1 cellular context compared by ENCODE assay signal in genomic region chr1:165630629-165631402, GRCh38.
TF ChIP-seq lines count a peak whose summit lies in the region.

Gene MGST3 (plus strand): TSS chr1:165631234. CDS start chr1:165649848, 18,614 bp downstream.

TF ChIP-seq in K562, 482 proteins besides CTCF, POLR2A, EP300 and RAD21 (continued from another document and continues in another):
- no peak for TF ChIP-seq ZNF609 (CRISPR knock-in tag; IDR thresholded peaks at IDR 0.05; ENCODE audit: borderline replicate concordance)
- peak; percentile 65 for TF ChIP-seq NFRKB (IDR thresholded peaks at IDR 0.05; ENCODE audit: low read depth)
- TF ChIP-seq MAFF (IDR thresholded peaks at IDR 0.05; ENCODE audit: low read length) = peak; percentile 28; the same call in 1 of the 2 replicates
- peak; percentile 68; the same call in 1 of the 2 replicates for TF ChIP-seq TARDBP (IDR thresholded peaks at IDR 0.05)
- TF ChIP-seq E2F6 (IDR thresholded peaks at IDR 0.05; ENCODE audit: borderline replicate concordance in 1 of 2, extremely low read depth in 1 of 2, insufficient read depth in 1 of 2, insufficient read length in 1 of 2, low read depth in 1 of 2, low read length in 1 of 2, poor library complexity in 1 of 2, severe bottlenecking in 1 of 2) = peak; percentile 68 to 91
- no peak for TF ChIP-seq ETV5 (CRISPR knock-in tag; IDR thresholded peaks at IDR 0.05; ENCODE audit: low read depth)
- peak; percentile 51 for TF ChIP-seq SAP30 (IDR thresholded peaks at IDR 0.05; ENCODE audit: borderline replicate concordance, insufficient read depth, low read depth, low read length, poor library complexity, severe bottlenecking)
- peak; percentile 95 for TF ChIP-seq ZFX (CRISPR knock-in tag; IDR thresholded peaks at IDR 0.05)
- TF ChIP-seq CREM (IDR thresholded peaks at IDR 0.05; ENCODE audit: low read depth) = peak; percentile 88
- no peak; the same call in 1 of the 2 replicates for TF ChIP-seq GTF2F1 (IDR thresholded peaks at IDR 0.05; ENCODE audit: low read depth, low read length)
- TF ChIP-seq STAT5A (IDR thresholded peaks at IDR 0.05; ENCODE audit: borderline replicate concordance, low read length) = no peak
- no peak for TF ChIP-seq ZNF785 (CRISPR knock-in tag; IDR thresholded peaks at IDR 0.05)
- TF ChIP-seq ZNF175 (CRISPR knock-in tag; IDR thresholded peaks at IDR 0.05; ENCODE audit: low read depth) = 0 out of 2 replicates have a peak, but pooled peaks have one; percentile 31
- peak; percentile 95 for TF ChIP-seq POLR2G (IDR thresholded peaks at IDR 0.05; ENCODE audit: low read depth, low read length)
- peak; percentile 70 for TF ChIP-seq SMAD1 (IDR thresholded peaks at IDR 0.05; ENCODE audit: low read depth, low read length, partially characterized antibody)
- TF ChIP-seq PYGO2 (tag; IDR thresholded peaks at IDR 0.05) = no peak
- peak; percentile 97 for TF ChIP-seq ZEB2 (IDR thresholded peaks at IDR 0.05)
- no peak for TF ChIP-seq DDX20 (tag; IDR thresholded peaks at IDR 0.05; ENCODE audit: low read depth)
- TF ChIP-seq, protein P1, sequence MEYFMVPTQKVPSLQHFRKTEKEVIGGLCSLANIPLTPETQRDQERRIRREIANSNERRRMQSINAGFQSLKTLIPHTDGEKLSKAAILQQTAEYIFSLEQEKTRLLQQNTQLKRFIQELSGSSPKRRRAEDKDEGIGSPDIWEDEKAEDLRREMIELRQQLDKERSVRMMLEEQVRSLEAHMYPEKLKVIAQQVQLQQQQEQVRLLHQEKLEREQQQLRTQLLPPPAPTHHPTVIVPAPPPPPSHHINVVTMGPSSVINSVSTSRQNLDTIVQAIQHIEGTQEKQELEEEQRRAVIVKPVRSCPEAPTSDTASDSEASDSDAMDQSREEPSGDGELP (CRISPR knock-in tag; IDR thresholded peaks at IDR 0.05; ENCODE audit: borderline replicate concordance) = peak; percentile 94
- TF ChIP-seq ZNF431 (CRISPR knock-in tag; IDR thresholded peaks at IDR 0.05) = no peak; the same call in 1 of the 2 replicates
- 0 out of 2 replicates have a peak, but pooled peaks have one; percentile 48 for TF ChIP-seq CAMTA2 (CRISPR knock-in tag; conservative IDR thresholded peaks at IDR 0.05)
- TF ChIP-seq IRF9 (tag; IDR thresholded peaks at IDR 0.05) = no peak
- TF ChIP-seq, protein P2, sequence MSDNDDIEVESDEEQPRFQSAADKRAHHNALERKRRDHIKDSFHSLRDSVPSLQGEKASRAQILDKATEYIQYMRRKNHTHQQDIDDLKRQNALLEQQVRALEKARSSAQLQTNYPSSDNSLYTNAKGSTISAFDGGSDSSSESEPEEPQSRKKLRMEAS (CRISPR knock-in tag; IDR thresholded peaks at IDR 0.05) = peak; percentile 87
- no peak for TF ChIP-seq SMARCA5 (IDR thresholded peaks at IDR 0.05)
- TF ChIP-seq KDM4B (IDR thresholded peaks at IDR 0.05; ENCODE audit: borderline replicate concordance in 2 of 2, low read depth in 1 of 2) = 0 out of 4 replicates have a peak, but pooled peaks of 1 of the 2 experiments have one; percentile 37
- TF ChIP-seq RFX1 (IDR thresholded peaks at IDR 0.05) = peak; percentile 24; the same call in 1 of the 2 replicates
- TF ChIP-seq ELF2 (CRISPR knock-in tag; IDR thresholded peaks at IDR 0.05) = no peak
- TF ChIP-seq ZNF699 (CRISPR knock-in tag; IDR thresholded peaks at IDR 0.05; ENCODE audit: insufficient replicate concordance) = no peak
- no peak for TF ChIP-seq ETV1 (tag; conservative IDR thresholded peaks at IDR 0.05; ENCODE audit: low read depth)
- no peak for TF ChIP-seq ZNF12 (CRISPR knock-in tag; IDR thresholded peaks at IDR 0.05)
- TF ChIP-seq CBX8 (IDR thresholded peaks at IDR 0.05; ENCODE audit: borderline replicate concordance, extremely low read depth, low read depth, low read length, poor library complexity, severe bottlenecking) = no peak
- 0 out of 2 replicates have a peak, but pooled peaks have one; percentile 58 for TF ChIP-seq XRCC5 (IDR thresholded peaks at IDR 0.05; ENCODE audit: low read depth, low read length)
- TF ChIP-seq ZNF384 (IDR thresholded peaks at IDR 0.05; ENCODE audit: low read depth, low read length) = no peak
- TF ChIP-seq RBM14 (IDR thresholded peaks at IDR 0.05; ENCODE audit: borderline replicate concordance, insufficient read depth, low read depth, low read length) = no peak
- peak; percentile 92; the same call in 1 of the 2 replicates for TF ChIP-seq NBN (IDR thresholded peaks at IDR 0.05; ENCODE audit: low read depth)
- TF ChIP-seq, protein P3, sequence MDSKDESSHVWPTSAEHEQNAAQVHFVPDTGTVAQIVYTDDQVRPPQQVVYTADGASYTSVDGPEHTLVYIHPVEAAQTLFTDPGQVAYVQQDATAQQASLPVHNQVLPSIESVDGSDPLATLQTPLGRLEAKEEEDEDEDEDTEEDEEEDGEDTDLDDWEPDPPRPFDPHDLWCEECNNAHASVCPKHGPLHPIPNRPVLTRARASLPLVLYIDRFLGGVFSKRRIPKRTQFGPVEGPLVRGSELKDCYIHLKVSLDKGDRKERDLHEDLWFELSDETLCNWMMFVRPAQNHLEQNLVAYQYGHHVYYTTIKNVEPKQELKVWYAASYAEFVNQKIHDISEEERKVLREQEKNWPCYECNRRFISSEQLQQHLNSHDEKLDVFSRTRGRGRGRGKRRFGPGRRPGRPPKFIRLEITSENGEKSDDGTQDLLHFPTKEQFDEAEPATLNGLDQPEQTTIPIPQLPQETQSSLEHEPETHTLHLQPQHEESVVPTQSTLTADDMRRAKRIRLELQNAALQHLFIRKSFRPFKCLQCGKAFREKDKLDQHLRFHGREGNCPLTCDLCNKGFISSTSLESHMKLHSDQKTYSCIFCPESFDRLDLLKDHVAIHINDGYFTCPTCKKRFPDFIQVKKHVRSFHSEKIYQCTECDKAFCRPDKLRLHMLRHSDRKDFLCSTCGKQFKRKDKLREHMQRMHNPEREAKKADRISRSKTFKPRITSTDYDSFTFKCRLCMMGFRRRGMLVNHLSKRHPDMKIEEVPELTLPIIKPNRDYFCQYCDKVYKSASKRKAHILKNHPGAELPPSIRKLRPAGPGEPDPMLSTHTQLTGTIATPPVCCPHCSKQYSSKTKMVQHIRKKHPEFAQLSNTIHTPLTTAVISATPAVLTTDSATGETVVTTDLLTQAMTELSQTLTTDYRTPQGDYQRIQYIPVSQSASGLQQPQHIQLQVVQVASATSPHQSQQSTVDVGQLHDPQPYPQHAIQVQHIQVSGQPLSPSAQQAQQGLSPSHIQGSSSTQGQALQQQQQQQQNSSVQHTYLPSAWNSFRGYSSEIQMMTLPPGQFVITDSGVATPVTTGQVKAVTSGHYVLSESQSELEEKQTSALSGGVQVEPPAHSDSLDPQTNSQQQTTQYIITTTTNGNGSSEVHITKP (IDR thresholded peaks at IDR 0.05; ENCODE audit: partially characterized antibody) = peak; percentile 83
- 0 out of 4 replicates have a peak, but pooled peaks of 1 of the 2 experiments have one; percentile 57 for TF ChIP-seq UBTF (IDR thresholded peaks at IDR 0.05; ENCODE audit: borderline replicate concordance in 1 of 2, low read depth in 2 of 2, low read length in 2 of 2)
- TF ChIP-seq CREB5 (CRISPR knock-in tag; IDR thresholded peaks at IDR 0.05) = no peak
- no peak for TF ChIP-seq IFI16 (CRISPR knock-in tag; IDR thresholded peaks at IDR 0.05)
- TF ChIP-seq TCF7 (IDR thresholded peaks at IDR 0.05; ENCODE audit: borderline replicate concordance) = peak; percentile 7; the same call in 1 of the 2 replicates
- no peak for TF ChIP-seq SMAD2 (IDR thresholded peaks at IDR 0.05; ENCODE audit: low read depth, low read length)
- no peak for TF ChIP-seq DEAF1 (CRISPR knock-in tag; IDR thresholded peaks at IDR 0.05)
